In genomic region chr10:30732671-30733070, GRCh38 we compare ENCODE assay signal across 19 cellular contexts.
"Had no signal": no experiment of that assay in that cellular context is flagged by ENCODE, and none has a peak within 500 bp of the region (broad histone marks: within the 10 kb centered on the region; RNA-seq: fewer than 3 reads in every experiment).

No MANE protein-coding gene starts in this region.

- H3K27me3 ChIP-seq: SJSA1 had no signal

- H3K4me3 ChIP-seq: SJSA1, SK-N-MC had no signal

- H3K36me3 ChIP-seq: SJSA1 had no signal

- DNase-seq: KBM-7, NCI-H1092, NCI-H1105 treated with DMSO at 0.1 percent for 48 hours, NCI-H1417 treated with DMSO at 0.1 percent for 48 hours, NCI-H146, NCI-H1694 treated with DMSO at 0.1 percent for 48 hours, NCI-H1930, NCI-H2081, NCI-H2107, NCI-H2227 treated with DMSO at 0.1 percent for 48 hours, NCI-H524, NCI-H526 treated with DMSO at 0.1 percent for 48 hours, NCI-H748 treated with DMSO at 0.1 percent for 48 hours, Right ventricle myocardium superior, RPMI8226, SIG-M5 had no signal

- H3K27ac ChIP-seq: HL-60, SJSA1, SK-N-MC had no signal
